1 cellular context compared by ENCODE assay signal in the genomic region with DNA sequence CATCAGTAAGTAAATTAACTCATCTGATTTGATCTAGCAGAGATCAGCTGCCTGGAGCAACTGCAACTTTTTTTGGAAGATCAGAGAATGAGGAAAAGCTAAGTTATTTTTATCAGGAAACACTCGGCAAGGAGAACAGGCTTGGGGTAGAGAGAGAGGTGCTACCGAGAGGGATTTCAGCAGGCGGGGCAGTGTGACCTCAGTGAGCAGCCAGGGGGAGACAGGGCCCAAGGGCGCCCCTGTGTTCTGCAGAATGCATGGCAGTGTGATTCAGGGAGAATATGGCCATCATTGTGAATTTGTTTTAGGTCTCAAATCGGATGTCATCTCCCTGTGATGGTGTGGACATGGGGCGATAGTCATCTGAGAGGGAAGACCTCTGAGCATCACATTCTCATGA.
TF ChIP-seq lines count a peak whose summit lies in the region.

No MANE protein-coding gene starts in this region.

TF ChIP-seq in K562, 482 proteins besides CTCF, POLR2A, EP300 and RAD21 (continued from another document):
- TF ChIP-seq L3MBTL2 (IDR thresholded peaks at IDR 0.05) (no peak), ZNF586 (CRISPR knock-in tag; conservative IDR thresholded peaks at IDR 0.05) (no peak), ZNF780A (CRISPR knock-in tag; IDR thresholded peaks at IDR 0.05) (no peak)
